24 cellular contexts compared by ENCODE assay signal in genomic region chr7:27247452-27248426, GRCh38. TPM values are rescaled to one million over a fixed set of nuclear protein-coding genes. Genes with fewer than 3 reads are reported as not detected.
"Had no signal": no experiment of that assay in that cellular context is flagged by ENCODE, and none has a peak within 500 bp of the region (broad histone marks: within the 10 kb centered on the region; RNA-seq: fewer than 3 reads in every experiment).

No MANE protein-coding gene starts in this region.

- H3K9me3 ChIP-seq: gastrocnemius medialis, ovary, thyroid gland, upper lobe of left lung, uterus had no signal

- H3K27ac ChIP-seq: dorsolateral prefrontal cortex, gastrocnemius medialis, hepatocyte, ovary, thyroid gland, upper lobe of left lung, uterus had no signal

- H3K79me2 ChIP-seq: hepatocyte had no signal

- ATAC-seq: esophagus mucosa; gastrocnemius medialis; left colon; naive thymus-derived CD8-positive, alpha-beta T cell; right cardiac atrium had no signal

- H3K4me2 ChIP-seq: hepatocyte had no signal

- H3K27me3 ChIP-seq: ovary had no signal

- H3K4me3 Mint-ChIP-seq: neural crest cell had no signal

- H3K4me3 ChIP-seq: dorsolateral prefrontal cortex, gastrocnemius medialis, hepatocyte, ovary, thyroid gland, upper lobe of left lung, uterus had no signal

- DNase-seq: cortex of kidney; dorsolateral prefrontal cortex; effector CD8-positive, alpha-beta T cell; gastrocnemius medialis; left colon; naive thymus-derived CD8-positive, alpha-beta T cell; nucleus accumbens; ovary; right cardiac atrium; small intestine; stimulated activated CD4-positive, alpha-beta T cell treated with anti-CD3 and anti-CD28 coated beads, Interleukin-2, amount 100 ng/mL, for 48 hours; stimulated activated naive CD4-positive, alpha-beta T cell treated with Interleukin-2 at 50 U/mL for 16 hours; thyroid gland; upper lobe of left lung; uterus had no signal

- H2AFZ ChIP-seq: hepatocyte had no signal

- H3K27ac Mint-ChIP-seq: naive thymus-derived CD8-positive, alpha-beta T cell had no signal

- H3K36me3 ChIP-seq: gastrocnemius medialis, ovary, thyroid gland, upper lobe of left lung, uterus had no signal

- H3K9me3 Mint-ChIP-seq: neural crest cell had no signal

RNA-seq across cellular contexts. Expression of gene EVX1, which starts 5.1 kb away (rescaled TPM):
- total RNA-seq: esophagus mucosa; fibroblast of villous mesenchyme; gastrocnemius medialis; kidney epithelial cell; liver; lung microvascular endothelial cell; mononuclear cell; naive thymus-derived CD8-positive, alpha-beta T cell; ovary; posterior vena cava; right cardiac atrium; thyroid gland; upper lobe of left lung had no signal
- polyA plus RNA-seq: liver; naive thymus-derived CD8-positive, alpha-beta T cell; ovary; small intestine had no signal

RNA-seq across cellular contexts. Expression of gene HOXA13, which starts 47.8 kb away (rescaled TPM):
- total RNA-seq: esophagus mucosa; kidney epithelial cell; liver; lung microvascular endothelial cell; naive thymus-derived CD8-positive, alpha-beta T cell; neural crest cell; ovary; right cardiac atrium; thyroid gland; upper lobe of left lung had no signal
- polyA plus RNA-seq: naive thymus-derived CD8-positive, alpha-beta T cell; right cardiac atrium; small intestine had no signal
